18 cellular contexts compared by ENCODE assay signal in the genomic region with DNA sequence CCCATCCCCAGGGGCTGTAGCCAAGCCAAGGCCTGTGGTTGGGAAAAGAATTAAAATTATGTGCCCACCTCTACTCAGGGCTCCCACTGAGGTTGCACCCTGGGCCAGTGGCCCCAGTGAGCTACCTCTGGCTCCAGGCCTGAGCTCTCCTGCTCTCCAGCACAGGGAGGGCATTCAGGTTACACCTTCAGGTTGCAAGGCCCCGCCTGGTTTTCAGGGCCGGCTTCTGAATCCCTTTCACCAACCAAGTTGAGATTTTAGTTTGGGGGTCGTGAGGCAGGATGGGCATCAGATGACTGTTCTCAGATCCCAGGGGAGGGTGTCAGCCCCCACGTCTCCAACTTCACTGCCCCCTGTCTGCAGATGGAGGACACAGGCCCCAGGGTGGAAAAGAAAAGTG. TPM values are rescaled to one million over a fixed set of nuclear protein-coding genes. Genes with fewer than 3 reads are reported as not detected.
"Had no signal": no experiment of that assay in that cellular context is flagged by ENCODE, and none has a peak within 500 bp of the region (broad histone marks: within the 10 kb centered on the region; RNA-seq: fewer than 3 reads in every experiment).

No MANE protein-coding gene starts in this region.

- H2AFZ ChIP-seq: parathyroid adenoma had no signal

- H3K79me2 ChIP-seq: parathyroid adenoma had no signal

- H3K9ac ChIP-seq: parathyroid adenoma had no signal

- FAIRE-seq: kidney had no signal

- H3K27ac ChIP-seq: breast epithelium, left lung, parathyroid adenoma had no signal

- ATAC-seq: activated CD4-positive, CD25-positive, alpha-beta regulatory T cell treated with anti-CD3 and anti-CD28 coated beads, Interleukin-2, amount 50 U/mL, for 24 hours; left lung; stimulated activated naive CD8-positive, alpha-beta T cell treated with anti-CD3 and anti-CD28 coated beads, Interleukin-15, Interleukin-2, amounts not matched to agents 100 U/mL and 50 U/mL, for 24 hours; T-cell had no signal

- H3K4me1 ChIP-seq: breast epithelium, left lung, parathyroid adenoma had no signal

- H3K9me3 ChIP-seq: breast epithelium, left lung had no signal

- H3K27me3 ChIP-seq: breast epithelium, left lung had no signal

- H3K4me3 ChIP-seq: breast epithelium, left lung, smooth muscle cell had no signal

- H3K36me3 ChIP-seq: breast epithelium, left lung had no signal

- H3K4me2 ChIP-seq: smooth muscle cell had no signal

- DNase-seq: activated naive CD4-positive, alpha-beta T cell treated with Interleukin-2 at 50 U/mL for 16 hours; activated T-cell treated with anti-CD3 and anti-CD28 coated beads for 4 hours; anterior cingulate cortex; kidney; mammary epithelial cell; naive B cell; stimulated activated naive CD8-positive, alpha-beta T cell treated with anti-CD3 and anti-CD28 coated beads, Interleukin-15, Interleukin-2, amounts not matched to agents 100 U/mL and 50 U/mL, for 24 hours; T-cell; T-helper 9 cell; trophoblast cell had no signal

RNA-seq across cellular contexts. Expression of gene DRC7, which starts 33.0 kb away (rescaled TPM):
- total RNA-seq: activated T-helper 17 cell treated with anti-CD3 and anti-CD28 coated beads, Interleukin-2, amount 50 U/mL, for 72 hours; mammary epithelial cell; T-cell had no signal
- polyA plus RNA-seq: esophagus, smooth muscle cell had no signal

RNA-seq across cellular contexts. Expression of gene ADGRG3, which starts 59.5 kb away (rescaled TPM):
- total RNA-seq: activated T-helper 17 cell treated with anti-CD3 and anti-CD28 coated beads, Interleukin-2, amount 50 U/mL, for 72 hours; mammary epithelial cell; renal cortical epithelial cell had no signal
- polyA plus RNA-seq: mammary epithelial cell, smooth muscle cell had no signal
